33 cellular contexts compared by ENCODE assay signal in the genomic region with DNA sequence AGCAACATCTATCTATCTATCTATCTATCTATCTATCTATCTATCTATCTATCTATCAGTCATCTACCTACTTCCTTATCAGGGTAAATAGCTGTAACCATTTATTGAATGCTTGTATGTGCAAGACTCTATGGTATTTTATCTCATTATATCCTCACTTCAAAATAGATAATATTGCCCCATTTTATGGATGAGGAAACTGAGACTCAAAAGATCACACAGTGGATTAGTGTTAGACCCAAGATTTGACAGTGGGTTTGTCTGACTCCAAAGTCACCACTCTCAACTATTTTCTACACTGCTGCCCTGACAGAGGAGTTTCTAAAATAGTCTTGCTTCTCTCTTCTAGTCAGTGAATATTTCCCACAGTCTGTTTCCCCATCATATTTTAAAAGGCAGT.
"Had no signal": no experiment of that assay in that cellular context is flagged by ENCODE, and none has a peak within 500 bp of the region (broad histone marks: within the 10 kb centered on the region; RNA-seq: fewer than 3 reads in every experiment).

No MANE protein-coding gene starts in this region.

- H3K36me3 ChIP-seq: MG63 had no signal

- DNase-seq: Karpas-422, Kasumi-1, MM.1S, NCI-H1048, NCI-H1092, NCI-H1092 treated with DMSO at 0.1 percent for 48 hours, NCI-H1105, NCI-H1105 treated with DMSO at 0.1 percent for 48 hours, NCI-H1417, NCI-H1417 treated with DMSO at 0.1 percent for 48 hours, NCI-H1436, NCI-H1436 treated with DMSO at 0.1 percent for 48 hours, NCI-H146, NCI-H1694, NCI-H1694 treated with DMSO at 0.1 percent for 48 hours, NCI-H187, NCI-H187 treated with DMSO at 0.1 percent for 48 hours, NCI-H1930, NCI-H2029, NCI-H2029 treated with DMSO at 0.1 percent for 48 hours, NCI-H2081, NCI-H2081 treated with DMSO at 0.1 percent for 48 hours, NCI-H2107, NCI-H2171, NCI-H2171 treated with DMSO at 0.1 percent for 48 hours, NCI-H2227 treated with DMSO at 0.1 percent for 48 hours, NCI-H226, NCI-H345, NCI-H446, NCI-H446 treated with DMSO at 0.1 percent for 48 hours, NCI-H510A, NCI-H510A treated with DMSO at 0.1 percent for 48 hours had no signal

- H3K27me3 ChIP-seq: MG63 had no signal

- H3K9me3 ChIP-seq: MG63 had no signal

- H3K4me3 ChIP-seq: MG63 had no signal
